ENCODE assay signal across 8 cellular contexts in the genomic region with DNA sequence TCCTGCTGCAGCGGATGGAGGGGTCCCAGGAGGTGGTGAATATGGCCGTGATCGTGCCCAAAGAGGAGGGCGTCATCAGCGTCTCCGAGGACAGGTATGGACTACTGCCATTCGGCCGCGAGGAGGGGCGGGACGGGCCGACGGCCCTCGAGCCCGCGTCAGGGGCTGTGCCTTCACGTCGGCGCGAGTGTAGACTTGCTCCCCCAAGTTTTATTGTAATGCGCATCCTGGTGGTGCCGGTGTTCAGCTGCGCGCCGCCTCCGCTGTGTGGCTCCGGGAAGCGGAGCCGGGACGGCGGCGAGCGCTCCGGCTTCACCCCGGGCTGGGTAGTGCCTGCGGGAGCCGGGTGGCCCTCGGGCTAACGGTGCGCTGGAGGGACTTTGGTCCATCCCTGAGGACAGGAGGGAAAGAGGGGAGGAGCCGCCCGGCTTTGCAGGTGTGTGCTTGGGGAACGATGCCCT. TPM values are rescaled to one million over a fixed set of nuclear protein-coding genes. Genes with fewer than 3 reads are reported as not detected.
A peak's percentile ranks its signal among the peaks of the same experiment; 100 is the strongest.
DNase-seq lines count a peak whose midpoint lies in the region; ATAC-seq and TF ChIP-seq lines count a peak whose summit lies in the region.

No MANE protein-coding gene starts in this region.

- no peaks in the 10 kb centered on the region for H3K36me3 ChIP-seq in CD8-positive, alpha-beta T cell (ENCODE audit: insufficient read depth, low read length)
- H3K36me3 ChIP-seq in RWPE2 (ENCODE audit: low read depth), result peaks cover 17% of the 10 kb centered on the region
- H3K36me3 ChIP-seq in heart right ventricle, result no peaks in the 10 kb centered on the region
- no peaks in the 10 kb centered on the region for H3K36me3 ChIP-seq in psoas muscle (ENCODE audit: insufficient read depth in 1 of 2, low read depth in 1 of 2)
- no peaks in the 10 kb centered on the region for H3K36me3 ChIP-seq in aorta (ENCODE audit: control insufficient read depth in 1 of 2, insufficient read depth in 2 of 2, low read length in 1 of 2)

- DNase-seq in CD8-positive, alpha-beta T cell, result peak; percentile 46 to 82 (median 69)
- DNase-seq in RWPE2 (ENCODE audit: low spot score), result peak; percentile 77
- DNase-seq in activated naive CD8-positive, alpha-beta T cell treated with anti-CD3 and anti-CD28 coated beads, Interleukin-2, amount 10 ng/mL, durations not matched to agents 7 days and 5 days, result no peak
- peak; percentile 46 to 64 for DNase-seq in heart right ventricle
- DNase-seq in psoas muscle, result peak in 1 of 2 donors; percentile 55
- peak; percentile 76 to 85 for DNase-seq in aorta

- no peaks in the 10 kb centered on the region for H3K9me3 Mint-ChIP-seq in CD8-positive, alpha-beta T cell
- H3K9me3 Mint-ChIP-seq in activated naive CD8-positive, alpha-beta T cell treated with anti-CD3 and anti-CD28 coated beads, Interleukin-2, amount 10 ng/mL, durations not matched to agents 7 days and 5 days, result no peaks in the 10 kb centered on the region

- no peaks in the 10 kb centered on the region for H3K9me3 ChIP-seq in CD8-positive, alpha-beta T cell (ENCODE audit: low read length)
- H3K9me3 ChIP-seq in RWPE2 (ENCODE audit: severe bottlenecking) (no peaks in the 10 kb centered on the region), heart right ventricle (no peaks in the 10 kb centered on the region), psoas muscle (no peaks in the 10 kb centered on the region), aorta (ENCODE audit: control insufficient read depth, low read length) (no peaks in the 10 kb centered on the region)

- H3K4me1 Mint-ChIP-seq in CD8-positive, alpha-beta T cell (ENCODE audit: low read depth), result peaks cover 39% of the 10 kb centered on the region
- H3K4me1 Mint-ChIP-seq in activated naive CD8-positive, alpha-beta T cell treated with anti-CD3 and anti-CD28 coated beads, Interleukin-2, amount 10 ng/mL, durations not matched to agents 7 days and 5 days, result peaks cover 15% of the 10 kb centered on the region

- H3K4me1 ChIP-seq in CD8-positive, alpha-beta T cell (ENCODE audit: insufficient read depth, low read length), result peaks cover 11% of the 10 kb centered on the region
- peaks cover 42% of the 10 kb centered on the region for H3K4me1 ChIP-seq in RWPE2 (ENCODE audit: insufficient read depth, poor library complexity, severe bottlenecking)
- peaks cover 0 to 50% (median 38%) of the 10 kb centered on the region in 9 donors for H3K4me1 ChIP-seq in heart right ventricle
- H3K4me1 ChIP-seq in psoas muscle, result peaks cover 12% of the 10 kb centered on the region
- H3K4me1 ChIP-seq in aorta (ENCODE audit: control insufficient read depth in 1 of 2, insufficient read depth in 2 of 2, low read length in 2 of 2), result peaks cover 1 to 5% of the 10 kb centered on the region in 2 donors

- H3K27me3 Mint-ChIP-seq in CD8-positive, alpha-beta T cell (ENCODE audit: low read depth), result no peaks in the 10 kb centered on the region
- no peaks in the 10 kb centered on the region for H3K27me3 Mint-ChIP-seq in activated naive CD8-positive, alpha-beta T cell treated with anti-CD3 and anti-CD28 coated beads, Interleukin-2, amount 10 ng/mL, durations not matched to agents 7 days and 5 days

- H3K4me3 Mint-ChIP-seq in CD8-positive, alpha-beta T cell, result peak overlapping the region; percentile 99
- H3K4me3 Mint-ChIP-seq in activated naive CD8-positive, alpha-beta T cell treated with anti-CD3 and anti-CD28 coated beads, Interleukin-2, amount 10 ng/mL, durations not matched to agents 7 days and 5 days, result peak overlapping the region; percentile 93

- TF ChIP-seq CTCF in CD8-positive, alpha-beta T cell (IDR thresholded peaks at IDR 0.05), result peak; percentile 19
- peak; percentile 15 for TF ChIP-seq CTCF in RWPE2 (IDR thresholded peaks at IDR 0.05; ENCODE audit: poor library complexity, severe bottlenecking)
- TF ChIP-seq CTCF in heart right ventricle (IDR thresholded peaks at IDR 0.05), result peak in 2 of 9 donors; percentile 3 to 11
- no peak for TF ChIP-seq CTCF in psoas muscle (IDR thresholded peaks at IDR 0.05)

- H3K27ac ChIP-seq in CD8-positive, alpha-beta T cell (ENCODE audit: low read depth, low read length), result peak overlapping the region; percentile 83
- peak overlapping the region; percentile 97 for H3K27ac ChIP-seq in RWPE2 (ENCODE audit: poor library complexity, severe bottlenecking)
- peak overlapping the region; percentile 68 to 94 (median 90) for H3K27ac ChIP-seq in heart right ventricle
- peak overlapping the region; percentile 84 for H3K27ac ChIP-seq in psoas muscle
- H3K27ac ChIP-seq in aorta (ENCODE audit: low read depth in 1 of 2, low read length in 2 of 2), result peak overlapping the region in 1 of 2 donors; percentile 55

- POLR2A ChIA-PET in CD8-positive, alpha-beta T cell (lab: Charles Lee), result interaction anchor here (0.6 to 2.9 kb wide), 12 partner anchors 10 to 214 kb away, joined by 3 to 35 read pairs (median 4); a partner anchor contains a TSS
- POLR2A ChIA-PET in activated naive CD8-positive, alpha-beta T cell treated with anti-CD3 and anti-CD28 coated beads, Interleukin-2, amount 10 ng/mL, durations not matched to agents 7 days and 5 days (lab: Charles Lee), result interaction anchor here (1.0 to 4.5 kb wide), 3 partner anchors 30 to 180 kb away, joined by 4 to 73 read pairs (median 11); a partner anchor contains a TSS

- peak overlapping the region; percentile 71 for H3K4me3 ChIP-seq in CD8-positive, alpha-beta T cell (ENCODE audit: low read depth, low read length)
- H3K4me3 ChIP-seq in RWPE2 (ENCODE audit: severe bottlenecking) (peak overlapping the region; percentile 91), heart right ventricle (peak overlapping the region; percentile 68 to 94 (median 88)), psoas muscle (peak overlapping the region; percentile 83), aorta (ENCODE audit: low read length in 2 of 2) (peak overlapping the region; percentile 38 to 95)

- peak; percentile 39 for ATAC-seq in CD8-positive, alpha-beta T cell
- peak; percentile 32 for ATAC-seq in GM19397 (IDR thresholded peaks at IDR 0.05; ENCODE audit: unreplicated experiment)
- ATAC-seq in HG03520 (IDR thresholded peaks at IDR 0.05; ENCODE audit: unreplicated experiment), result peak; percentile 27
- ATAC-seq in RWPE2 (ENCODE audit: low read depth), result peak; percentile 44
- peak; percentile 51 for ATAC-seq in activated naive CD8-positive, alpha-beta T cell treated with anti-CD3 and anti-CD28 coated beads, Interleukin-2, amount 10 ng/mL, durations not matched to agents 7 days and 5 days (ENCODE audit: low read depth)
- ATAC-seq in heart right ventricle, result peak; percentile 2 to 46 (median 10)
- ATAC-seq in psoas muscle, result peak; percentile 5 to 23 (median 12)
- ATAC-seq in aorta (ENCODE audit: low FRiP score), result peak; percentile 57

- CTCF ChIA-PET in CD8-positive, alpha-beta T cell (lab: Charles Lee), result interaction anchor here (1.1 to 1.9 kb wide), 4 partner anchors 20 to 209 kb away, joined by 3 to 6 read pairs (median 4); no protein-coding TSS in a partner anchor

- H3K27ac Mint-ChIP-seq in CD8-positive, alpha-beta T cell, result peak overlapping the region; percentile 100
- H3K27ac Mint-ChIP-seq in activated naive CD8-positive, alpha-beta T cell treated with anti-CD3 and anti-CD28 coated beads, Interleukin-2, amount 10 ng/mL, durations not matched to agents 7 days and 5 days, result peak overlapping the region; percentile 82

- peaks cover 8% of the 10 kb centered on the region for H3K36me3 Mint-ChIP-seq in CD8-positive, alpha-beta T cell
- peaks cover 3% of the 10 kb centered on the region for H3K36me3 Mint-ChIP-seq in activated naive CD8-positive, alpha-beta T cell treated with anti-CD3 and anti-CD28 coated beads, Interleukin-2, amount 10 ng/mL, durations not matched to agents 7 days and 5 days

- no peaks in the 10 kb centered on the region for H3K27me3 ChIP-seq in CD8-positive, alpha-beta T cell (ENCODE audit: insufficient read depth, low read length)
- H3K27me3 ChIP-seq in RWPE2 (ENCODE audit: insufficient read depth, poor library complexity, severe bottlenecking) (no peaks in the 10 kb centered on the region), heart right ventricle (no peaks in the 10 kb centered on the region), psoas muscle (ENCODE audit: insufficient read depth in 3 of 3, low read length in 2 of 3) (no peaks in the 10 kb centered on the region), aorta (ENCODE audit: control insufficient read depth in 1 of 2, insufficient read depth in 2 of 2, low read length in 1 of 2) (no peaks in the 10 kb centered on the region)

- WGBS in heart right ventricle, 2 donors, result 0 to 1% methylated on average over 43 of the region's 43 CpGs
- 0 to 1% (median 0%) methylated on average over 39 to 43 of the region's 43 CpGs for WGBS in psoas muscle, 3 donors
- WGBS in aorta, 2 donors, result 0% methylated on average over 42 to 43 of the region's 43 CpGs

- intact Hi-C loops in CD8-positive, alpha-beta T cell (cut with DNase I, micrococcal nuclease), result loop anchor here (1.0 to 5.0 kb wide), 14 partner anchors 30 to 1792 kb away; a partner anchor contains a TSS
- intact Hi-C loops in heart right ventricle (cut with DNase I) (loop anchor here (1.0 to 10.0 kb wide), 14 partner anchors 42 to 220 kb away; a partner anchor contains a TSS), psoas muscle (cut with DNase I) (loop anchor here (2.0 to 10.0 kb wide), 4 partner anchors 130 to 1790 kb away; a partner anchor contains a TSS), aorta (cut with DNase I) (loop anchor here (2.0 to 10.0 kb wide), 6 partner anchors 60 to 218 kb away; a partner anchor contains a TSS)

RNA-seq across cellular contexts. Expression of a gene that starts 0.5 kb away (rescaled TPM):
- 10 to 100 TPM; 17.2 to 18.6 TPM for total RNA-seq in CD8-positive, alpha-beta T cell
- total RNA-seq in activated naive CD8-positive, alpha-beta T cell treated with anti-CD3 and anti-CD28 coated beads, Interleukin-2, amount 10 ng/mL, durations not matched to agents 7 days and 5 days, result 10 to 100 TPM; 12.7 to 15.5 TPM
- 1 to 10 TPM; 4.7 to 7.5 (median 6.2) TPM for total RNA-seq in heart right ventricle
- 1 to 10 TPM; 2.4 to 2.6 TPM for polyA plus RNA-seq in heart right ventricle
- total RNA-seq in psoas muscle, result 1 to 10 TPM; 1.4 to 2.3 (median 1.9) TPM
- polyA plus RNA-seq in psoas muscle, result 1 to 10 TPM in 2 of 3 donors, under 1 TPM in 1; 0.66 to 5.3 (median 1.5) TPM
- 10 to 100 TPM; 15.3 to 24.4 TPM for total RNA-seq in aorta
- 1 to 10 TPM; 2.5 to 7.2 TPM for polyA plus RNA-seq in aorta
